In genomic region chr5:141850183-141850768, GRCh38 we compare ENCODE assay signal across 8 cellular contexts. TPM values are rescaled to one million over a fixed set of nuclear protein-coding genes. Genes with fewer than 3 reads are reported as not detected.
DNase-seq lines count a peak whose midpoint lies in the region; ATAC-seq and TF ChIP-seq lines count a peak whose summit lies in the region.

No MANE protein-coding gene starts in this region.

- DNase-seq in EL (peak; percentile 48), NCI-H69 (lab: John Stamatoyannopoulos, UW) (peak; percentile 63), cardiac muscle cell (ENCODE audit: low read depth in 1 of 2, low spot score in 1 of 2) (peak; percentile 48 to 60), pons (ENCODE audit: low spot score) (peak; percentile 73), UCSD-AML1 (lab: John Stamatoyannopoulos, UW; ENCODE audit: unreplicated experiment) (no peak)
- peak; percentile 31 for DNase-seq in activated naive CD8-positive, alpha-beta T cell treated with anti-CD3 and anti-CD28 coated beads, Interleukin-2, amount 50 U/mL, for 24 hours

- CTCF ChIA-PET in HEK293 (lab: Yijun Ruan, JAX), result interaction anchor here (0.6 to 0.9 kb wide), 4 partner anchors 25 to 114 kb away, joined by 3 to 5 read pairs (median 4); no protein-coding TSS in a partner anchor

- H3K4me3 ChIP-seq in HEK293 (ENCODE audit: low read depth, low read length), result peak overlapping the region; percentile 66
- peak overlapping the region; percentile 69 for H3K4me3 ChIP-seq in cardiac muscle cell

- H3K9me3 Mint-ChIP-seq in activated naive CD8-positive, alpha-beta T cell treated with anti-CD3 and anti-CD28 coated beads, Interleukin-2, amount 50 U/mL, for 24 hours, result no peaks in the 10 kb centered on the region

- H3K4me1 Mint-ChIP-seq in activated naive CD8-positive, alpha-beta T cell treated with anti-CD3 and anti-CD28 coated beads, Interleukin-2, amount 50 U/mL, for 24 hours, result peaks cover 16% of the 10 kb centered on the region

- H3K4me1 ChIP-seq in HEK293 (ENCODE audit: control insufficient read depth, insufficient read depth, low read length) (peaks cover 7% of the 10 kb centered on the region), cardiac muscle cell (ENCODE audit: low read depth) (no peaks in the 10 kb centered on the region)

- H3K4me3 Mint-ChIP-seq in activated naive CD8-positive, alpha-beta T cell treated with anti-CD3 and anti-CD28 coated beads, Interleukin-2, amount 50 U/mL, for 24 hours, result peak overlapping the region; percentile 80

- H3K27ac Mint-ChIP-seq in activated naive CD8-positive, alpha-beta T cell treated with anti-CD3 and anti-CD28 coated beads, Interleukin-2, amount 50 U/mL, for 24 hours, result peak overlapping the region; percentile 64

- POLR2A ChIA-PET in HEK293 (lab: Yijun Ruan, JAX), result interaction anchor here (0.5 to 1.8 kb wide), 8 partner anchors 9 to 118 kb away, joined by 3 to 13 read pairs (median 4); partner anchors contain the start of genes DELE1, PCDH1 and RNF14

- TF ChIP-seq CTCF in HEK293 (tag by site-specific recombination; IDR thresholded peaks at IDR 0.05) (peak; percentile 32; the same call in 1 of the 2 replicates), cardiac muscle cell (IDR thresholded peaks at IDR 0.05; ENCODE audit: low read depth, low read length) (no peak)

- no peaks in the 10 kb centered on the region for H3K27me3 ChIP-seq in cardiac muscle cell

- peaks cover 6% of the 10 kb centered on the region for H3K27me3 Mint-ChIP-seq in activated naive CD8-positive, alpha-beta T cell treated with anti-CD3 and anti-CD28 coated beads, Interleukin-2, amount 50 U/mL, for 24 hours

- ATAC-seq in activated naive CD8-positive, alpha-beta T cell treated with anti-CD3 and anti-CD28 coated beads, Interleukin-2, amount 50 U/mL, for 24 hours, result no peak
- no peak for ATAC-seq in HG03097 (IDR thresholded peaks at IDR 0.05; ENCODE audit: low FRiP score, unreplicated experiment)

- H3K9me3 ChIP-seq in HEK293 (ENCODE audit: control insufficient read depth, insufficient read depth, low read depth, low read length), result no peaks in the 10 kb centered on the region
- no peaks in the 10 kb centered on the region for H3K9me3 ChIP-seq in cardiac muscle cell (ENCODE audit: low read depth)

- no peaks in the 10 kb centered on the region for H3K36me3 ChIP-seq in HEK293 (ENCODE audit: control insufficient read depth in 2 of 2, insufficient read depth in 1 of 2, low read length in 2 of 2)
- H3K36me3 ChIP-seq in cardiac muscle cell, result no peaks in the 10 kb centered on the region

- H3K27ac ChIP-seq in HEK293 (ENCODE audit: extremely low read depth, low read depth, low read length) (peak overlapping the region; percentile 84), cardiac muscle cell (peak overlapping the region; percentile 80)

- H3K36me3 Mint-ChIP-seq in activated naive CD8-positive, alpha-beta T cell treated with anti-CD3 and anti-CD28 coated beads, Interleukin-2, amount 50 U/mL, for 24 hours (ENCODE audit: low read depth), result no peaks in the 10 kb centered on the region

TF ChIP-seq in HEK293, 187 proteins besides CTCF, POLR2A, EP300 and RAD21:
- TF ChIP-seq ZNF24 (tag by site-specific recombination; IDR thresholded peaks at IDR 0.05) (0 out of 2 replicates have a peak, but pooled peaks have one; percentile 1), SP7 (tag by site-specific recombination; IDR thresholded peaks at IDR 0.05) (peak; percentile 10; the same call in 1 of the 2 replicates), ZFP41 (tag by site-specific recombination; IDR thresholded peaks at IDR 0.05; ENCODE audit: borderline replicate concordance) (no peak), ZBTB20 (tag by site-specific recombination; IDR thresholded peaks at IDR 0.05) (peak; percentile 41; the same call in 1 of the 2 replicates), ZNF18 (tag by site-specific recombination; IDR thresholded peaks at IDR 0.05) (0 out of 2 replicates have a peak, but pooled peaks have one; percentile 6), ZNF580 (tag by site-specific recombination; IDR thresholded peaks at IDR 0.05) (0 out of 2 replicates have a peak, but pooled peaks have one; percentile 2), SETDB1 (IDR thresholded peaks at IDR 0.05; ENCODE audit: insufficient read length, low read length) (no peak), ZNF623 (tag by site-specific recombination; IDR thresholded peaks at IDR 0.05) (0 out of 2 replicates have a peak, but pooled peaks have one; percentile 14), ZNF274 (IDR thresholded peaks at IDR 0.05; ENCODE audit: low read length) (no peak), ZNF274 (tag by site-specific recombination; IDR thresholded peaks at IDR 0.05; ENCODE audit: borderline replicate concordance) (no peak), ZBTB10 (tag by site-specific recombination; IDR thresholded peaks at IDR 0.05) (peak; percentile 66; the same call in 1 of the 2 replicates)

RNA-seq across cellular contexts. Expression of gene PCDH1, which starts 27.9 kb away (rescaled TPM):
- 0.46 and 0.63 TPM in 2 replicates for total RNA-seq in cardiac muscle cell
- polyA plus RNA-seq in cardiac muscle cell, result 0.77 and 1.2 TPM in 2 replicates
